24 cellular contexts compared by ENCODE assay signal in the genomic region with DNA sequence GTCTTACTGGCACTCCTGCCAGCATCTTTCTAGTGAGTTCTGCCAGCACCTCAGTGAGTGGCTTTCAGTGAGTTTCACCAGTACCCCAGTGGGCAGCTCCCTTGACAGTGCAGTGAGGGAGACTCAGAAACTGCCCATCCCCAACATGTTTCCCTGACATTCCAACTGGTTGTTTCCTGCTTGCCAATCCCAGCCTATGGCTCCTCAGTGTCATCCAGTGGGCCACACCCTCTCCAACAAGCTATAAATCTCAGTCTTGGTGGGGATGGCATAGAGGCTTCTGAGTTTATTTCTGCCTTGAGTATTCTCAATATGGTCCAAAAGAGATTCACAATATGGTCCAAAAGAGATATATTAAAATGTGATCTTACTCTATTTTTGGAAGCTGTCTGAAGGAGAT.
"Had no signal": no experiment of that assay in that cellular context is flagged by ENCODE, and none has a peak within 500 bp of the region (broad histone marks: within the 10 kb centered on the region; RNA-seq: fewer than 3 reads in every experiment).

No MANE protein-coding gene starts in this region.

- H3K9me3 ChIP-seq: colonic mucosa, gastrocnemius medialis had no signal

- DNase-seq: colonic mucosa; cortex of kidney; dermis blood vessel endothelial cell; dorsolateral prefrontal cortex; effector CD4-positive, alpha-beta T cell; effector CD8-positive, alpha-beta T cell; effector memory CD4-positive, alpha-beta T cell; effector memory CD8-positive, alpha-beta T cell; endodermal cell; erythroblast; esophagus squamous epithelium; foreskin fibroblast; foreskin keratinocyte; foreskin melanocyte; gastrocnemius medialis; glutamatergic neuron; head of caudate nucleus; heart left ventricle; heart right ventricle had no signal

- H3K4me1 ChIP-seq: colonic mucosa, esophagus muscularis mucosa, esophagus squamous epithelium, foreskin keratinocyte, gastrocnemius medialis, gastroesophageal sphincter, heart left ventricle, heart right ventricle had no signal

- H3K27me3 ChIP-seq: colonic mucosa, dorsolateral prefrontal cortex, esophagus muscularis mucosa, esophagus squamous epithelium, foreskin keratinocyte, gastrocnemius medialis, gastroesophageal sphincter, heart left ventricle, heart right ventricle had no signal

- ATAC-seq: effector memory CD8-positive, alpha-beta T cell; esophagus mucosa; foreskin keratinocyte; gastrocnemius medialis; gastroesophageal sphincter; heart left ventricle; heart right ventricle had no signal

- H3K4me3 ChIP-seq: colonic mucosa, coronary artery, dorsolateral prefrontal cortex, esophagus muscularis mucosa, esophagus squamous epithelium, gastrocnemius medialis, gastroesophageal sphincter, heart left ventricle, heart right ventricle had no signal

- H3K27ac ChIP-seq: colonic mucosa, coronary artery, dorsolateral prefrontal cortex, epithelial cell of prostate, esophagus muscularis mucosa, esophagus squamous epithelium, foreskin keratinocyte, gastrocnemius medialis, gastroesophageal sphincter, heart left ventricle, heart right ventricle had no signal

- H3K36me3 ChIP-seq: colonic mucosa, esophagus muscularis mucosa, esophagus squamous epithelium, gastrocnemius medialis, gastroesophageal sphincter, heart left ventricle, heart right ventricle had no signal
